Comparison of ENCODE assay signal across 27 cellular contexts in genomic region chr12:15650399-15651128, GRCh38.
DNase-seq lines count a peak whose midpoint lies in the region; ATAC-seq, FAIRE-seq and TF ChIP-seq lines count a peak whose summit lies in the region.
"Had no signal": no experiment of that assay in that cellular context is flagged by ENCODE, and none has a peak within 500 bp of the region (broad histone marks: within the 10 kb centered on the region; RNA-seq: fewer than 3 reads in every experiment).

No MANE protein-coding gene starts in this region.

- CTCF ChIA-PET in HEK293 (lab: Yijun Ruan, JAX): interaction anchor here (1.0 kb wide), 1 partner anchor 60 kb away, joined by 3 read pairs; no protein-coding TSS in a partner anchor

- 44% methylated on average over 6 of the region's 6 CpGs for WGBS in smooth muscle cell (ENCODE audit: low lambda C conversion rate)

- POLR2A ChIA-PET in HEK293 (lab: Yijun Ruan, JAX): no interaction called here

- no peaks in the 10 kb centered on the region for H3K36me3 Mint-ChIP-seq in glutamatergic neuron (ENCODE audit: unreplicated experiment)
- H3K36me3 Mint-ChIP-seq: activated naive CD8-positive, alpha-beta T cell had no signal

- H3K27ac Mint-ChIP-seq in glutamatergic neuron (ENCODE audit: unreplicated experiment): no peak overlapping the region
- H3K27ac Mint-ChIP-seq: activated CD4-positive, alpha-beta T cell treated with anti-CD3 and anti-CD28 coated beads for 36 hours; activated naive CD8-positive, alpha-beta T cell; activated T-helper 1 cell treated with anti-CD3 and anti-CD28 coated beads, Interleukin-12 subunit alpha, Interleukin-12 subunit beta, Interleukin-2, Interleukin-4 antibody, amounts not matched to agents 30 ng/mL and 10 ng/mL and 1 ng/mL, durations not matched to agents 14 hours and 24 hours and 36 hours had no signal

- intact Hi-C loops in colonic mucosa (cut with DNase I): no loop called here

- dilution Hi-C loops in keratinocyte (cut with MboI; ENCODE audit: extremely low pct_ligation_motif_present, low sequenced_read_pairs): no loop called here

- peaks cover 1% of the 10 kb centered on the region for H3K27me3 Mint-ChIP-seq in glutamatergic neuron (ENCODE audit: unreplicated experiment)
- H3K27me3 Mint-ChIP-seq: activated CD4-positive, alpha-beta T cell treated with anti-CD3 and anti-CD28 coated beads for 36 hours; activated naive CD8-positive, alpha-beta T cell had no signal

- no peaks in the 10 kb centered on the region for H3K9me3 Mint-ChIP-seq in glutamatergic neuron (ENCODE audit: unreplicated experiment)
- H3K9me3 Mint-ChIP-seq: activated T-helper 1 cell treated with anti-CD3 and anti-CD28 coated beads, Interleukin-12 subunit alpha, Interleukin-12 subunit beta, Interleukin-2, Interleukin-4 antibody, amounts not matched to agents 30 ng/mL and 10 ng/mL and 1 ng/mL, durations not matched to agents 14 hours and 24 hours and 36 hours had no signal

- H3K27me3 ChIP-seq in adipocyte (replicated peaks; ENCODE audit: control insufficient read depth, insufficient read depth, low read length) (no peaks in the 10 kb centered on the region), keratinocyte (ENCODE audit: control insufficient read depth, extremely low read depth, insufficient read depth, low read length) (no peaks in the 10 kb centered on the region), smooth muscle cell (ENCODE audit: low read depth) (no peaks in the 10 kb centered on the region), colonic mucosa (no peaks in the 10 kb centered on the region)
- H3K27me3 ChIP-seq: dorsolateral prefrontal cortex, gastroesophageal sphincter, tibial artery had no signal

- H3K4me2 ChIP-seq in keratinocyte (ENCODE audit: control insufficient read depth, extremely low read depth, insufficient read depth, low read depth, low read length) (no peak overlapping the region), smooth muscle cell (peak overlapping the region; percentile 49)

- H3K4me1 Mint-ChIP-seq in glutamatergic neuron (ENCODE audit: low read depth, unreplicated experiment): peaks cover 7% of the 10 kb centered on the region
- H3K4me1 Mint-ChIP-seq: activated CD4-positive, alpha-beta T cell treated with anti-CD3 and anti-CD28 coated beads for 36 hours had no signal

- H3K9ac ChIP-seq in adipocyte (ENCODE audit: low read length): peak overlapping the region; percentile 67
- H3K9ac ChIP-seq in keratinocyte (ENCODE audit: control insufficient read depth, extremely low read depth, insufficient read depth, low read length): no peak overlapping the region
- peak overlapping the region; percentile 7 for H3K9ac ChIP-seq in smooth muscle cell (ENCODE audit: low read depth)
- H3K9ac ChIP-seq in colonic mucosa (ENCODE audit: low read depth in 2 of 2, low read length in 2 of 2): no peak overlapping the region

- H3K4me1 ChIP-seq in HEK293 (ENCODE audit: control insufficient read depth, insufficient read depth, low read length): no peaks in the 10 kb centered on the region
- peaks cover 36% of the 10 kb centered on the region for H3K4me1 ChIP-seq in adipocyte (ENCODE audit: control insufficient read depth, insufficient read depth, low read length)
- H3K4me1 ChIP-seq in keratinocyte (ENCODE audit: control insufficient read depth, extremely low read depth, insufficient read depth, low read length): no peaks in the 10 kb centered on the region
- H3K4me1 ChIP-seq in smooth muscle cell (ENCODE audit: low read depth): no peaks in the 10 kb centered on the region
- no peaks in the 10 kb centered on the region for H3K4me1 ChIP-seq in colonic mucosa
- H3K4me1 ChIP-seq: gastroesophageal sphincter had no signal

- no peak for TF ChIP-seq CTCF in HEK293 (tag by site-specific recombination; IDR thresholded peaks at IDR 0.05)
- TF ChIP-seq CTCF in keratinocyte (optimal IDR thresholded peaks at IDR 0.05 in 1 of 3, IDR thresholded peaks at IDR 0.05 in 1 of 3, conservative IDR thresholded peaks at IDR 0.05 in 1 of 3; ENCODE audit: extremely low read depth in 1 of 3, insufficient read depth in 2 of 3, low read length in 3 of 3): no peak
- no peak for TF ChIP-seq CTCF in smooth muscle cell (IDR thresholded peaks at IDR 0.05; ENCODE audit: borderline replicate concordance, insufficient read depth, poor library complexity, severe bottlenecking)
- TF ChIP-seq CTCF in glutamatergic neuron (IDR thresholded peaks at IDR 0.05; ENCODE audit: partially characterized antibody, unreplicated experiment): no peak
- TF ChIP-seq CTCF in colonic mucosa (IDR thresholded peaks at IDR 0.05): no peak

- no peak overlapping the region for H3K4me3 Mint-ChIP-seq in glutamatergic neuron (ENCODE audit: unreplicated experiment)
- H3K4me3 Mint-ChIP-seq: activated CD4-positive, alpha-beta T cell treated with anti-CD3 and anti-CD28 coated beads for 36 hours; activated naive CD8-positive, alpha-beta T cell; activated T-helper 1 cell treated with anti-CD3 and anti-CD28 coated beads, Interleukin-12 subunit alpha, Interleukin-12 subunit beta, Interleukin-2, Interleukin-4 antibody, amounts not matched to agents 30 ng/mL and 10 ng/mL and 1 ng/mL, durations not matched to agents 14 hours and 24 hours and 36 hours had no signal

- no peaks in the 10 kb centered on the region for H3F3A ChIP-seq in smooth muscle cell (ENCODE audit: low read depth)

- no peaks in the 10 kb centered on the region for H3K9me1 ChIP-seq in keratinocyte (ENCODE audit: control insufficient read depth, extremely low read depth, insufficient read depth, low read length)

- H2AFZ ChIP-seq in keratinocyte (ENCODE audit: control insufficient read depth, low read length): no peak overlapping the region
- no peak overlapping the region for H2AFZ ChIP-seq in smooth muscle cell (ENCODE audit: low read depth)

- H4K20me1 ChIP-seq in keratinocyte (ENCODE audit: control insufficient read depth, extremely low read depth, insufficient read depth, low read length) (no peaks in the 10 kb centered on the region), smooth muscle cell (ENCODE audit: low read depth) (no peaks in the 10 kb centered on the region)

- peak; percentile 41 for FAIRE-seq in keratinocyte (lab: Jason Lieb, UNC)
- FAIRE-seq: bronchial epithelial cell, H1, HepG2, RCC 7860 had no signal

- H3K9me3 ChIP-seq in HEK293 (ENCODE audit: control insufficient read depth, insufficient read depth, low read depth, low read length) (no peaks in the 10 kb centered on the region), adipocyte (ENCODE audit: control insufficient read depth, low read length) (no peaks in the 10 kb centered on the region), keratinocyte (ENCODE audit: control insufficient read depth, low read depth, low read length) (no peaks in the 10 kb centered on the region), smooth muscle cell (replicated peaks; ENCODE audit: low read depth) (no peaks in the 10 kb centered on the region), colonic mucosa (no peaks in the 10 kb centered on the region)
- H3K9me3 ChIP-seq: gastroesophageal sphincter, mucosa of descending colon, tibial artery had no signal

- no peak overlapping the region for H3K27ac ChIP-seq in HEK293 (ENCODE audit: extremely low read depth, low read depth, low read length)
- H3K27ac ChIP-seq in keratinocyte (ENCODE audit: control insufficient read depth, insufficient read depth, low read length): no peak overlapping the region
- H3K27ac ChIP-seq in smooth muscle cell (ENCODE audit: low read depth): peak overlapping the region; percentile 2
- no peak overlapping the region for H3K27ac ChIP-seq in colonic mucosa
- H3K27ac ChIP-seq: gastroesophageal sphincter had no signal

- ATAC-seq in HG03139 (IDR thresholded peaks at IDR 0.05; ENCODE audit: unreplicated experiment): no peak
- ATAC-seq: activated CD4-positive, alpha-beta T cell treated with anti-CD3 and anti-CD28 coated beads for 36 hours; gastroesophageal sphincter; HepG2; left lobe of liver; mucosa of descending colon; right cardiac atrium had no signal

- H3K79me2 ChIP-seq in keratinocyte (ENCODE audit: control insufficient read depth, insufficient read depth, low read length): no peaks in the 10 kb centered on the region
- no peaks in the 10 kb centered on the region for H3K79me2 ChIP-seq in smooth muscle cell (ENCODE audit: low read depth)

- no peak overlapping the region for H3K4me3 ChIP-seq in HEK293 (ENCODE audit: low read depth, low read length)
- H3K4me3 ChIP-seq in adipocyte (ENCODE audit: low read length): peak overlapping the region; percentile 20
- H3K4me3 ChIP-seq in keratinocyte (ENCODE audit: control insufficient read depth in 2 of 3, extremely low read depth in 1 of 3, insufficient read depth in 2 of 3, low read depth in 1 of 3, low read length in 3 of 3): no peak overlapping the region
- no peak overlapping the region for H3K4me3 ChIP-seq in smooth muscle cell
- H3K4me3 ChIP-seq in colonic mucosa: no peak overlapping the region
- H3K4me3 ChIP-seq: dorsolateral prefrontal cortex, gastroesophageal sphincter, mucosa of descending colon, tibial artery had no signal

- H3K36me3 ChIP-seq in HEK293 (ENCODE audit: control insufficient read depth in 2 of 2, insufficient read depth in 1 of 2, low read length in 2 of 2) (peaks cover 0 to 5% of the 10 kb centered on the region in 2 experiments; a peak in 1 of 3 replicates), adipocyte (ENCODE audit: control insufficient read depth, insufficient read depth, low read length, severe bottlenecking) (peaks cover 93% of the 10 kb centered on the region), keratinocyte (ENCODE audit: control insufficient read depth in 2 of 2, extremely low read depth in 1 of 2, insufficient read depth in 2 of 2, low read length in 2 of 2) (no peaks in the 10 kb centered on the region), smooth muscle cell (ENCODE audit: low read depth) (peaks cover 1% of the 10 kb centered on the region), colonic mucosa (no peaks in the 10 kb centered on the region)

- no peak for DNase-seq in adipocyte (ENCODE audit: low read depth)
- no peak for DNase-seq in keratinocyte (ENCODE audit: low read depth, low spot score)
- no peak for DNase-seq in smooth muscle cell (lab: John Stamatoyannopoulos, UW; ENCODE audit: unreplicated experiment)
- DNase-seq in glutamatergic neuron: no peak
- no peak for DNase-seq in colonic mucosa
- DNase-seq: activated CD4-positive, alpha-beta T cell treated with anti-CD3 and anti-CD28 coated beads for 36 hours; COR-L47; dorsolateral prefrontal cortex; MM.1S; mucosa of descending colon; NCI-H187; NCI-H345; NK-92 treated with Interleukin-12 subunit alpha and Interleukin-12 subunit beta, amount 100 ng/mL, for 24 hours; nucleus accumbens; right cardiac atrium; stimulated activated naive CD4-positive, alpha-beta T cell; tibial artery had no signal

Comparison
In these comparisons a context has a peak if more than half of its experiments do, and no peak if none do; other contexts are left out.
1. H3K9ac ChIP-seq: peak in adipocyte (single experiment) and smooth muscle cell (single experiment); none in keratinocyte (single experiment) and colonic mucosa (0 of 2).